Comparison of ENCODE assay signal across 15 cellular contexts in the genomic region with DNA sequence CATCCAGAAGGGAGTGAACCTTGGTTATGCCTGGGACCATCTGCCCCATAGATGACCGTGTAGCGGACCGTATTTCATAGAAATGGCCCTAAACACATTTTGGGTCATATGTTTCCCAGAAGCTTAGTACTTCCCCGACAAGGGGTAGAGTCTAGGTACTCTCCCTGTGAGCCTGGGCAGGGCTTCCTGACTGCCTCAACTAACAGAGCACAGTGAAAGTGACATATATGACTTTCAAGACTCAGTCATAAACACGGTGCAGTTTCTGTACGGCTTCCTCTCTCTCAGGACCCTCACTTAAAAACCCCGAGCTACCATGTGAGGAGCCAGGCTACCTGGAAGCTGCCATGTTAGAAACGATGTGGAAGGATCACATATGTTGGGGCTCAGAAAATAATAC. TPM values are rescaled to one million over a fixed set of nuclear protein-coding genes. Genes with fewer than 3 reads are reported as not detected.
DNase-seq lines count a peak whose midpoint lies in the region; ATAC-seq and TF ChIP-seq lines count a peak whose summit lies in the region.
"Had no signal": no experiment of that assay in that cellular context is flagged by ENCODE, and none has a peak within 500 bp of the region (broad histone marks: within the 10 kb centered on the region; RNA-seq: fewer than 3 reads in every experiment).

No MANE protein-coding gene starts in this region.

- CTCF ChIA-PET in naive thymus-derived CD4-positive, alpha-beta T cell (lab: Charles Lee), result interaction anchor here (0.6 to 2.2 kb wide), 12 partner anchors 8 to 987 kb away, joined by 3 to 9 read pairs (median 3); no protein-coding TSS in a partner anchor

- POLR2A ChIA-PET in naive thymus-derived CD4-positive, alpha-beta T cell (lab: Charles Lee), result no interaction called here

- ATAC-seq in GM18498 (IDR thresholded peaks at IDR 0.05; ENCODE audit: unreplicated experiment), result peak; percentile 59
- ATAC-seq in GM19395 (IDR thresholded peaks at IDR 0.05; ENCODE audit: unreplicated experiment), result peak; percentile 46
- peak; percentile 63 for ATAC-seq in HG02870 (IDR thresholded peaks at IDR 0.05; ENCODE audit: unreplicated experiment)
- no peak for ATAC-seq in T-helper 17 cell
- ATAC-seq in naive thymus-derived CD4-positive, alpha-beta T cell, result no peak

- H3K9me3 ChIP-seq in T-helper 17 cell (ENCODE audit: control insufficient read depth, low read length, poor library complexity, severe bottlenecking), result no peaks in the 10 kb centered on the region
- no peaks in the 10 kb centered on the region for H3K9me3 ChIP-seq in ovary
- H3K9me3 ChIP-seq in naive thymus-derived CD4-positive, alpha-beta T cell (ENCODE audit: control insufficient read depth in 2 of 3, low read length in 3 of 3), result no peaks in the 10 kb centered on the region
- H3K9me3 ChIP-seq: esophagus squamous epithelium, lower lobe of right lung had no signal

- WGBS in ovary, 3 donors, result 84 to 87% (median 86%) methylated on average over 8 of the region's 8 CpGs

- peaks cover 2% of the 10 kb centered on the region for H3K4me1 ChIP-seq in ovary (ENCODE audit: insufficient read depth)
- H3K4me1 ChIP-seq in naive thymus-derived CD4-positive, alpha-beta T cell (ENCODE audit: control insufficient read depth in 2 of 2, insufficient read depth in 2 of 2, low read length in 2 of 2), result peaks cover 0 to 3% of the 10 kb centered on the region in 2 donors

- peaks cover 11% of the 10 kb centered on the region for H3K4me1 Mint-ChIP-seq in T-helper 17 cell
- peaks cover 0 to 7% (median 4%) of the 10 kb centered on the region in 7 donors for H3K4me1 Mint-ChIP-seq in naive thymus-derived CD4-positive, alpha-beta T cell

- H3K4me3 ChIP-seq in ovary, result no peak overlapping the region
- H3K4me3 ChIP-seq in naive thymus-derived CD4-positive, alpha-beta T cell (ENCODE audit: low read length), result no peak overlapping the region
- H3K4me3 ChIP-seq: coronary artery, esophagus squamous epithelium, lower lobe of right lung had no signal

- no peak for TF ChIP-seq CTCF in ovary (IDR thresholded peaks at IDR 0.05)

- intact Hi-C loops in ovary (cut with DNase I), result loop anchor here in 3 of 4 donors (2.0 to 10.0 kb wide), 4 partner anchors 228 to 785 kb away; no protein-coding TSS in a partner anchor
- intact Hi-C loops in naive thymus-derived CD4-positive, alpha-beta T cell (cut with micrococcal nuclease), result loop anchor here (1.0 to 5.0 kb wide), 6 partner anchors 233 to 1143 kb away; no protein-coding TSS in a partner anchor

- H3K36me3 Mint-ChIP-seq in T-helper 17 cell (ENCODE audit: low read depth), result no peaks in the 10 kb centered on the region
- H3K36me3 Mint-ChIP-seq in naive thymus-derived CD4-positive, alpha-beta T cell, result no peaks in the 10 kb centered on the region

- DNase-seq in T-helper 17 cell (no peak), CD1c-positive myeloid dendritic cell (ENCODE audit: extremely low spot score) (no peak), ovary (no peak), NCI-H2081 treated with DMSO at 0.1 percent for 48 hours (lab: John Stamatoyannopoulos, UW) (no peak)
- DNase-seq in naive thymus-derived CD4-positive, alpha-beta T cell, result no peak
- DNase-seq: esophagus squamous epithelium, KG1 had no signal

- no peak for TF ChIP-seq POLR2A in ovary (IDR thresholded peaks at IDR 0.05)

- H3K36me3 ChIP-seq in ovary, result no peaks in the 10 kb centered on the region
- no peaks in the 10 kb centered on the region for H3K36me3 ChIP-seq in naive thymus-derived CD4-positive, alpha-beta T cell (ENCODE audit: control insufficient read depth in 2 of 3, insufficient read depth in 3 of 3, low read length in 3 of 3)
- H3K36me3 ChIP-seq: esophagus squamous epithelium, lower lobe of right lung had no signal

- H3K4me3 Mint-ChIP-seq in T-helper 17 cell, result peak overlapping the region; percentile 77
- H3K4me3 Mint-ChIP-seq in naive thymus-derived CD4-positive, alpha-beta T cell, result no peak overlapping the region
- H3K4me3 Mint-ChIP-seq: activated CD4-positive, alpha-beta T cell treated with anti-CD3 and anti-CD28 coated beads, Interleukin-2, amount 10 ng/mL, durations not matched to agents 24 days and 14 days had no signal

- no peaks in the 10 kb centered on the region for H3K9me3 Mint-ChIP-seq in naive thymus-derived CD4-positive, alpha-beta T cell
- H3K9me3 Mint-ChIP-seq: activated CD4-positive, alpha-beta T cell treated with anti-CD3 and anti-CD28 coated beads, Interleukin-2, amount 10 ng/mL, durations not matched to agents 24 days and 14 days had no signal

- TF ChIP-seq EP300 in ovary (IDR thresholded peaks at IDR 0.05), result no peak

- peaks cover 56% of the 10 kb centered on the region for H3K27me3 Mint-ChIP-seq in T-helper 17 cell
- peaks cover 4 to 22% (median 6%) of the 10 kb centered on the region in 5 donors for H3K27me3 Mint-ChIP-seq in naive thymus-derived CD4-positive, alpha-beta T cell

- H3K27ac ChIP-seq in ovary, result no peak overlapping the region
- no peak overlapping the region for H3K27ac ChIP-seq in naive thymus-derived CD4-positive, alpha-beta T cell (ENCODE audit: low read depth, low read length)
- H3K27ac ChIP-seq: coronary artery, esophagus squamous epithelium, lower lobe of right lung had no signal

- H3K27ac Mint-ChIP-seq in T-helper 17 cell, result peak overlapping the region; percentile 94
- H3K27ac Mint-ChIP-seq in naive thymus-derived CD4-positive, alpha-beta T cell, result no peak overlapping the region
- H3K27ac Mint-ChIP-seq: activated CD4-positive, alpha-beta T cell treated with anti-CD3 and anti-CD28 coated beads, Interleukin-2, amount 10 ng/mL, durations not matched to agents 24 days and 14 days had no signal

- H3K27me3 ChIP-seq in ovary, result no peaks in the 10 kb centered on the region
- no peaks in the 10 kb centered on the region for H3K27me3 ChIP-seq in naive thymus-derived CD4-positive, alpha-beta T cell (ENCODE audit: control insufficient read depth in 2 of 2, insufficient read depth in 2 of 2, low read length in 2 of 2)
- H3K27me3 ChIP-seq: esophagus squamous epithelium had no signal

RNA-seq across cellular contexts. Expression of gene C9orf57, which starts 20.9 kb away (rescaled TPM):
- total RNA-seq in T-helper 17 cell (not detected), ovary (not detected)
- not detected for polyA plus RNA-seq in ovary
- total RNA-seq in naive thymus-derived CD4-positive, alpha-beta T cell, result not detected
- not detected for polyA plus RNA-seq in naive thymus-derived CD4-positive, alpha-beta T cell
- total RNA-seq: activated CD4-positive, alpha-beta T cell treated with anti-CD3 and anti-CD28 coated beads, Interleukin-2, amount 10 ng/mL, durations not matched to agents 24 days and 14 days; esophagus squamous epithelium; lower lobe of right lung; RPMI7951 had no signal
- polyA plus RNA-seq: neural cell had no signal

Comparison
In these comparisons a context has a peak if more than half of its experiments do, and no peak if none do; other contexts are left out.
1. ATAC-seq: peak in GM18498 (single experiment), GM19395 (single experiment) and HG02870 (single experiment); none in T-helper 17 cell (single experiment) and naive thymus-derived CD4-positive, alpha-beta T cell (single experiment).